17 cellular contexts compared by ENCODE assay signal in the genomic region with DNA sequence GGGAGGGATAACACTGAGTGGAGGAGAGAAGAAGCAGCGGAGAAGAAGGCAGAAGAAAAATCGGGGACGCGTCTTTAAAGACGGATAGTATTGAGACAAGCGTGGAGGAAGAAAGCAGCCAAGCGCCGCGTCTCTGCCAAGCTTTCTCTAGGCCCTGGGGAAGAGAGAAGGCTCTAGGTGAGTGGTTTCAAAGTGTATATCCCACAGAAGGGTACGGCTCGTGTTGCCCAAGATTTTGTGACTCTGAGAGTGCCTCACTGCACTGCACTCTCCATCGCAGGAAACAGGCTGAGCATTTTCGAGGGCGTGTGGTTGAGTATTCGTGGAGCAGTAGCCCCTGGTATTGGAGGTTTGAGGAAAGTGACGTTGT.
DNase-seq lines count a peak whose midpoint lies in the region; ATAC-seq, FAIRE-seq and TF ChIP-seq lines count a peak whose summit lies in the region.
"Had no signal": no experiment of that assay in that cellular context is flagged by ENCODE, and none has a peak within 500 bp of the region (broad histone marks: within the 10 kb centered on the region; RNA-seq: fewer than 3 reads in every experiment).

No MANE protein-coding gene starts in this region.

- H3K79me2 ChIP-seq in endothelial cell of umbilical vein (ENCODE audit: control insufficient read depth, insufficient read depth, low read length) = no peaks in the 10 kb centered on the region

- no peak for FAIRE-seq in endothelial cell of umbilical vein (lab: Jason Lieb, UNC)
- FAIRE-seq: TTC549 had no signal

- peaks cover 0 to 6% of the 10 kb centered on the region in 2 donors for H3K9me3 ChIP-seq in breast epithelium
- H3K9me3 ChIP-seq in endothelial cell of umbilical vein (replicated peaks; ENCODE audit: control insufficient read depth, insufficient read depth, low read length) = no peaks in the 10 kb centered on the region
- H3K9me3 ChIP-seq: gastrocnemius medialis, HAP-1, thoracic aorta had no signal

- H4K20me1 ChIP-seq in endothelial cell of umbilical vein (replicated peaks; ENCODE audit: control insufficient read depth, extremely low read depth, insufficient read depth, low read length) = no peaks in the 10 kb centered on the region

- intact Hi-C loops in MCF 10A (cut with micrococcal nuclease) (no loop called here), breast epithelium (cut with DNase I; ENCODE audit: low total_unique reads) (no loop called here), endothelial cell of umbilical vein (cut with micrococcal nuclease) (no loop called here)

- H3K4me1 ChIP-seq in breast epithelium (no peaks in the 10 kb centered on the region), endothelial cell of umbilical vein (ENCODE audit: control insufficient read depth, extremely low read depth, insufficient read depth, low read length) (no peaks in the 10 kb centered on the region)
- H3K4me1 ChIP-seq: gastrocnemius medialis had no signal

- H3K36me3 ChIP-seq in breast epithelium (no peaks in the 10 kb centered on the region), endothelial cell of umbilical vein (ENCODE audit: control insufficient read depth in 2 of 2, extremely low read depth in 1 of 2, insufficient read depth in 2 of 2, low read length in 2 of 2) (no peaks in the 10 kb centered on the region)
- H3K36me3 ChIP-seq: gastrocnemius medialis, HAP-1, thoracic aorta had no signal

- peaks cover 12% of the 10 kb centered on the region for H3K9me3 Mint-ChIP-seq in MCF 10A (ENCODE audit: unreplicated experiment)
- peaks cover 30 to 31% of the 10 kb centered on the region in 2 donors for H3K9me3 Mint-ChIP-seq in stimulated activated naive CD8-positive, alpha-beta T cell treated with anti-CD3 and anti-CD28 coated beads, Interleukin-15, amount 100 ng/mL, for 72 hours

- H3K27me3 Mint-ChIP-seq in MCF 10A (ENCODE audit: insufficient read depth, unreplicated experiment) = peaks cover 9% of the 10 kb centered on the region
- H3K27me3 Mint-ChIP-seq in stimulated activated naive CD8-positive, alpha-beta T cell treated with anti-CD3 and anti-CD28 coated beads, Interleukin-15, amount 100 ng/mL, for 72 hours = peaks cover 84% of the 10 kb centered on the region

- TF ChIP-seq CTCF in MCF 10A (IDR thresholded peaks at IDR 0.05; ENCODE audit: unreplicated experiment) (no peak), breast epithelium (IDR thresholded peaks at IDR 0.05) (no peak), endothelial cell of umbilical vein (IDR thresholded peaks at IDR 0.05; ENCODE audit: extremely low read depth in 1 of 2, insufficient read depth in 1 of 2, low read depth in 1 of 2, low read length in 2 of 2) (no peak)

- no peak overlapping the region for H3K4me2 ChIP-seq in endothelial cell of umbilical vein (ENCODE audit: insufficient read depth, low read length)

- no peak for DNase-seq in MCF 10A (ENCODE audit: unreplicated experiment)
- no peak for DNase-seq in breast epithelium (ENCODE audit: low spot score in 2 of 2)
- DNase-seq in OCI-M1 (lab: John Stamatoyannopoulos, UW) = peak; percentile 76
- no peak for DNase-seq in endothelial cell of umbilical vein (ENCODE audit: low read depth, low spot score)
- DNase-seq in stimulated activated naive CD8-positive, alpha-beta T cell treated with anti-CD3 and anti-CD28 coated beads, Interleukin-15, amount 100 ng/mL, for 72 hours = no peak
- no peak for DNase-seq in medulla oblongata (ENCODE audit: extremely low spot score)
- DNase-seq in kidney tubule cell (ENCODE audit: low spot score) = no peak
- no peak for DNase-seq in SKM-1 (lab: John Stamatoyannopoulos, UW; ENCODE audit: unreplicated experiment)
- DNase-seq: DMS79, gastrocnemius medialis, Karpas-422, left cardiac atrium, NCI-H2081 treated with DMSO at 0.1 percent for 48 hours, NCI-H526 treated with DMSO at 0.1 percent for 48 hours had no signal

- ATAC-seq in stimulated activated naive CD8-positive, alpha-beta T cell treated with anti-CD3 and anti-CD28 coated beads, Interleukin-15, amount 100 ng/mL, for 72 hours = no peak
- ATAC-seq: gastrocnemius medialis, left cardiac atrium had no signal

- no peak overlapping the region for H3K27ac Mint-ChIP-seq in MCF 10A (ENCODE audit: low read depth, unreplicated experiment)
- H3K27ac Mint-ChIP-seq in stimulated activated naive CD8-positive, alpha-beta T cell treated with anti-CD3 and anti-CD28 coated beads, Interleukin-15, amount 100 ng/mL, for 72 hours = peak overlapping the region; percentile 38 to 79

- peaks cover 7% of the 10 kb centered on the region for H3K36me3 Mint-ChIP-seq in MCF 10A (ENCODE audit: insufficient read depth, unreplicated experiment)

- BruUV-seq in MCF 10A (replicated peaks; lab: Mats Ljungman, UMichigan) = no TSS peak
- BruUV-seq in endothelial cell of umbilical vein (replicated peaks; lab: Mats Ljungman, UMichigan) = no TSS peak

- H3K4me1 Mint-ChIP-seq in MCF 10A (ENCODE audit: insufficient read depth, unreplicated experiment) = peaks cover 14% of the 10 kb centered on the region
- peaks cover 17% of the 10 kb centered on the region for H3K4me1 Mint-ChIP-seq in stimulated activated naive CD8-positive, alpha-beta T cell treated with anti-CD3 and anti-CD28 coated beads, Interleukin-15, amount 100 ng/mL, for 72 hours

- POLR2A ChIA-PET in MCF 10A (lab: Yijun Ruan, JAX) = interaction anchor here (1.3 kb wide), 1 partner anchor 10 kb away, joined by 6 read pairs; no protein-coding TSS in a partner anchor
- POLR2A ChIA-PET in endothelial cell of umbilical vein (lab: Charles Lee) = no interaction called here

- H3K9ac ChIP-seq in endothelial cell of umbilical vein (replicated peaks; ENCODE audit: extremely low read depth, insufficient read depth, low read length) = no peak overlapping the region

- TF ChIP-seq POLR2A in breast epithelium (IDR thresholded peaks at IDR 0.05) (no peak), endothelial cell of umbilical vein (IDR thresholded peaks at IDR 0.05; ENCODE audit: low read depth, low read length) (no peak)

- H3K27ac ChIP-seq in breast epithelium (no peak overlapping the region), endothelial cell of umbilical vein (ENCODE audit: insufficient read depth, low read depth, low read length) (no peak overlapping the region)
- H3K27ac ChIP-seq: gastrocnemius medialis, thoracic aorta had no signal

- H3K4me3 Mint-ChIP-seq in MCF 10A (ENCODE audit: unreplicated experiment) = peak overlapping the region; percentile 30
- peak overlapping the region; percentile 36 to 43 for H3K4me3 Mint-ChIP-seq in stimulated activated naive CD8-positive, alpha-beta T cell treated with anti-CD3 and anti-CD28 coated beads, Interleukin-15, amount 100 ng/mL, for 72 hours

- H3K27me3 ChIP-seq in breast epithelium (peaks cover 0 to 91% of the 10 kb centered on the region in 2 donors), endothelial cell of umbilical vein (ENCODE audit: control insufficient read depth in 2 of 2, insufficient read depth in 2 of 2, low read length in 2 of 2) (peaks cover 48 to 52% of the 10 kb centered on the region in 2 experiments)

- H3K9me1 ChIP-seq in endothelial cell of umbilical vein (replicated peaks; ENCODE audit: control insufficient read depth, extremely low read depth, insufficient read depth, low read length) = no peaks in the 10 kb centered on the region

- no peak overlapping the region for H2AFZ ChIP-seq in endothelial cell of umbilical vein (ENCODE audit: low read depth, low read length)

- dilution Hi-C loops in endothelial cell of umbilical vein (cut with MboI; ENCODE audit: extremely low pct_ligation_motif_present, low sequenced_read_pairs) = no loop called here

- CTCF ChIA-PET in MCF 10A (lab: Yijun Ruan, JAX) (no interaction called here), endothelial cell of umbilical vein (lab: Charles Lee) (interaction anchor here (1.7 kb wide), 1 partner anchor 10 kb away, joined by 4 read pairs; no protein-coding TSS in a partner anchor)

- H3K4me3 ChIP-seq in breast epithelium (no peak overlapping the region), endothelial cell of umbilical vein (replicated peaks in 1 of 3; ENCODE audit: insufficient read depth in 1 of 3, low read depth in 1 of 3, low read length in 3 of 3) (no peak overlapping the region)
- H3K4me3 ChIP-seq: gastrocnemius medialis, HAP-1, thoracic aorta had no signal

TF ChIP-seq in endothelial cell of umbilical vein, 7 proteins besides CTCF, POLR2A, EP300 and RAD21:
- TF ChIP-seq, protein P1, sequence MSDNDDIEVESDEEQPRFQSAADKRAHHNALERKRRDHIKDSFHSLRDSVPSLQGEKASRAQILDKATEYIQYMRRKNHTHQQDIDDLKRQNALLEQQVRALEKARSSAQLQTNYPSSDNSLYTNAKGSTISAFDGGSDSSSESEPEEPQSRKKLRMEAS (IDR thresholded peaks at IDR 0.05; ENCODE audit: insufficient read depth, insufficient read length) = no peak
- TF ChIP-seq EZH2 (IDR thresholded peaks at IDR 0.05; ENCODE audit: borderline replicate concordance, low read depth, low read length, severe bottlenecking) = peak; percentile 65
- TF ChIP-seq MYC (IDR thresholded peaks at IDR 0.05; ENCODE audit: low read depth, low read length) = no peak
